12 cellular contexts compared by ENCODE assay signal in genomic region chrX:7987160-7987992, GRCh38.
DNase-seq lines count a peak whose midpoint lies in the region; ATAC-seq, FAIRE-seq and TF ChIP-seq lines count a peak whose summit lies in the region.
"Had no signal": no experiment of that assay in that cellular context is flagged by ENCODE, and none has a peak within 500 bp of the region (broad histone marks: within the 10 kb centered on the region; RNA-seq: fewer than 3 reads in every experiment).

No MANE protein-coding gene starts in this region.

- H3F3A ChIP-seq in GM23248 (ENCODE audit: insufficient read depth), result peaks cover 6% of the 10 kb centered on the region

- FAIRE-seq in GM12891 (lab: Jason Lieb, UNC), result peak; percentile 59

- no peaks in the 10 kb centered on the region for H3K27me3 Mint-ChIP-seq in T-cell

- ATAC-seq in T-cell (replicated peaks in 1 of 4), result no peak

- no peak for TF ChIP-seq POLR2A in GM12891 (IDR thresholded peaks at IDR 0.05; ENCODE audit: low read depth, low read length)

- H3K27ac ChIP-seq in GM23248, result peak overlapping the region; percentile 46
- H3K27ac ChIP-seq: uterus had no signal

- H3K9me3 ChIP-seq in GM23248 (ENCODE audit: low read depth), result no peaks in the 10 kb centered on the region
- H3K9me3 ChIP-seq: uterus had no signal

- H3K9me3 Mint-ChIP-seq in T-cell, result no peaks in the 10 kb centered on the region
- H3K9me3 Mint-ChIP-seq: activated T-helper 2 cell treated with anti-CD3 and anti-CD28 coated beads, Interferon-gamma antibody, Interleukin-2, Interleukin-4, amounts not matched to agents 10 μg/mL and 5 μg/mL and 100 μg/mL, durations not matched to agents 14 hours and 24 hours and 36 hours had no signal

- no peaks in the 10 kb centered on the region for H3K4me1 Mint-ChIP-seq in T-cell

- peaks cover 9% of the 10 kb centered on the region for H3K4me1 ChIP-seq in GM23248 (ENCODE audit: insufficient read depth)
- H3K4me1 ChIP-seq: uterus had no signal

- no peaks in the 10 kb centered on the region for H3K36me3 Mint-ChIP-seq in T-cell

- no peak for DNase-seq in GM12891 (ENCODE audit: insufficient read length, low spot score)
- peak; percentile 22 for DNase-seq in GM23248
- DNase-seq in NCI-H226, result peak; percentile 33
- DNase-seq in fibroblast of villous mesenchyme (ENCODE audit: low read depth), result peak; percentile 57
- no peak for DNase-seq in cerebellar cortex (ENCODE audit: low spot score)
- DNase-seq in T-cell, result no peak
- DNase-seq in HuH-7.5 (ENCODE audit: low spot score), result no peak
- DNase-seq in middle frontal gyrus (ENCODE audit: extremely low spot score, low spot score), result no peak
- DNase-seq: DMS 273 treated with DMSO at 0.1 percent for 48 hours, NCI-H524 treated with DMSO at 0.1 percent for 48 hours, uterus had no signal

- peak overlapping the region; percentile 54 for H3K4me2 ChIP-seq in GM23248 (ENCODE audit: unreplicated experiment)

- 16 to 25% methylated on average over 5 to 6 of the region's 6 CpGs for WGBS in GM23248 (ENCODE audit: low coverage in 1 of 2, low lambda C conversion rate in 2 of 2, missing lambda C conversion rate in 2 of 2), 2 experiments

- no peaks in the 10 kb centered on the region for H3K79me2 ChIP-seq in GM23248 (ENCODE audit: insufficient read depth)

- in situ Hi-C loops in GM23248 (cut with MboI), result loop anchor here (25.0 kb wide), 1 partner anchor 750 kb away; the partner anchor contains the start of gene ANOS1

- H3K27me3 ChIP-seq in GM23248 (replicated peaks; ENCODE audit: insufficient read depth), result no peaks in the 10 kb centered on the region
- H3K27me3 ChIP-seq: uterus had no signal

- no peak overlapping the region for H3K4me3 Mint-ChIP-seq in T-cell

- no peaks in the 10 kb centered on the region for H4K20me1 ChIP-seq in GM23248 (ENCODE audit: insufficient read depth)

- H3K4me3 ChIP-seq in GM23248, result no peak overlapping the region
- no peak overlapping the region for H3K4me3 ChIP-seq in fibroblast of villous mesenchyme (ENCODE audit: low read depth, low read length)
- H3K4me3 ChIP-seq: uterus had no signal

- H3K9ac ChIP-seq in GM23248, result no peak overlapping the region

- no peak for TF ChIP-seq CTCF in fibroblast of villous mesenchyme (IDR thresholded peaks at IDR 0.05; ENCODE audit: insufficient read depth, low read depth, low read length)

- POLR2A ChIA-PET in T-cell (lab: Charles Lee), result no interaction called here

- CTCF ChIA-PET in T-cell (lab: Charles Lee), result no interaction called here

- no peaks in the 10 kb centered on the region for H3K36me3 ChIP-seq in GM23248 (ENCODE audit: low read depth)
- H3K36me3 ChIP-seq: uterus had no signal

- H3K27ac Mint-ChIP-seq in T-cell, result no peak overlapping the region
- H3K27ac Mint-ChIP-seq: activated T-helper 2 cell treated with anti-CD3 and anti-CD28 coated beads, Interferon-gamma antibody, Interleukin-2, Interleukin-4, amounts not matched to agents 10 μg/mL and 5 μg/mL and 100 μg/mL, durations not matched to agents 14 hours and 24 hours and 36 hours had no signal

- H3K9me2 ChIP-seq in GM23248 (ENCODE audit: insufficient read depth), result no peaks in the 10 kb centered on the region

- H2AFZ ChIP-seq in GM23248, result no peak overlapping the region

TF ChIP-seq in GM12891, 5 proteins besides CTCF, POLR2A, EP300 and RAD21:
- TF ChIP-seq POU2F2 (IDR thresholded peaks at IDR 0.05; ENCODE audit: low read depth, low read length), result no peak
- peak; percentile 78 for TF ChIP-seq SPI1 (IDR thresholded peaks at IDR 0.05; ENCODE audit: low read depth, low read length)
TF ChIP-seq in GM12891: peak in this region for 1.

Comparison
In these comparisons a context has a peak if more than half of its experiments do, and no peak if none do; other contexts are left out.
1. DNase-seq: peak in GM23248 (single experiment), NCI-H226 (single experiment) and fibroblast of villous mesenchyme (single experiment); none in GM12891 (single experiment), cerebellar cortex (single experiment), T-cell (0 of 34), HuH-7.5 (single experiment) and middle frontal gyrus (single experiment).